ENCODE assay signal across 26 cellular contexts in genomic region chr15:41946970-41947369, GRCh38. TPM values are rescaled to one million over a fixed set of nuclear protein-coding genes. Genes with fewer than 3 reads are reported as not detected.
DNase-seq lines count a peak whose midpoint lies in the region; ATAC-seq and TF ChIP-seq lines count a peak whose summit lies in the region.
"Had no signal": no experiment of that assay in that cellular context is flagged by ENCODE, and none has a peak within 500 bp of the region (broad histone marks: within the 10 kb centered on the region; RNA-seq: fewer than 3 reads in every experiment).

No MANE protein-coding gene starts in this region.

- TF ChIP-seq POLR2A in prostate gland (IDR thresholded peaks at IDR 0.05): no peak

- DNase-seq in RWPE2 (ENCODE audit: low spot score) (no peak), epithelial cell of esophagus (ENCODE audit: low read depth) (peak; percentile 78), right atrium auricular region (ENCODE audit: low spot score) (no peak), prostate gland (ENCODE audit: low spot score) (peak; percentile 35), amygdala (lab: John Stamatoyannopoulos, UW) (no peak), aorta (no peak)
- DNase-seq: activated CD4-positive, alpha-beta T cell treated with anti-CD3 and anti-CD28 coated beads for 1 hour; activated naive CD8-positive, alpha-beta T cell treated with anti-CD3 and anti-CD28 coated beads for 36 hours; CD8-positive, alpha-beta T cell; colonic mucosa; DMS153; HCEC 1CT; hippocampal formation; NCI-H1105 treated with DMSO at 0.1 percent for 48 hours; NCI-H2107; NCI-H510A treated with DMSO at 0.1 percent for 48 hours; psoas muscle; RPMI8226; small intestine; stimulated activated CD4-positive, alpha-beta T cell treated with anti-CD3 and anti-CD28 coated beads, Interleukin-4, amount 100 ng/mL, for 1 hour; stimulated activated naive CD8-positive, alpha-beta T cell treated with anti-CD3 and anti-CD28 coated beads, Interleukin-15, Interleukin-2, amounts not matched to agents 100 U/mL and 50 U/mL, for 24 hours; SW 1271 had no signal

- no peaks in the 10 kb centered on the region for H3K9me3 ChIP-seq in RWPE2 (ENCODE audit: severe bottlenecking)
- H3K9me3 ChIP-seq in right atrium auricular region: no peaks in the 10 kb centered on the region
- no peaks in the 10 kb centered on the region for H3K9me3 ChIP-seq in prostate gland
- H3K9me3 ChIP-seq in aorta (ENCODE audit: control insufficient read depth, low read length): no peaks in the 10 kb centered on the region
- H3K9me3 ChIP-seq: colonic mucosa, psoas muscle, tibial nerve had no signal

- H3K4me1 ChIP-seq in RWPE2 (ENCODE audit: insufficient read depth, poor library complexity, severe bottlenecking): peaks cover 41% of the 10 kb centered on the region
- peaks cover 0 to 86% of the 10 kb centered on the region in 2 donors for H3K4me1 ChIP-seq in right atrium auricular region
- H3K4me1 ChIP-seq in prostate gland (replicated peaks): no peaks in the 10 kb centered on the region
- H3K4me1 ChIP-seq in aorta (ENCODE audit: control insufficient read depth in 1 of 2, insufficient read depth in 2 of 2, low read length in 2 of 2): peaks cover 3 to 6% of the 10 kb centered on the region in 2 donors
- H3K4me1 ChIP-seq: colonic mucosa had no signal

- peak; percentile 71 for ATAC-seq in RWPE2 (ENCODE audit: low read depth)
- ATAC-seq in HG03439 (IDR thresholded peaks at IDR 0.05; ENCODE audit: unreplicated experiment): no peak
- no peak for ATAC-seq in HG02798 (IDR thresholded peaks at IDR 0.05; ENCODE audit: poor library complexity, unreplicated experiment)
- no peak for ATAC-seq in aorta (ENCODE audit: low FRiP score)
- ATAC-seq: CD8-positive, alpha-beta T cell; HepG2; psoas muscle; stimulated activated naive CD8-positive, alpha-beta T cell treated with anti-CD3 and anti-CD28 coated beads, Interleukin-15, Interleukin-2, amounts not matched to agents 100 U/mL and 50 U/mL, for 24 hours had no signal

- WGBS in prostate gland: 77% methylated on average over 2 of the region's 2 CpGs
- 52 to 53% methylated on average over 2 of the region's 2 CpGs for WGBS in aorta, 2 donors

- no peaks in the 10 kb centered on the region for H3K27me3 ChIP-seq in RWPE2 (ENCODE audit: insufficient read depth, poor library complexity, severe bottlenecking)
- no peaks in the 10 kb centered on the region for H3K27me3 ChIP-seq in right atrium auricular region
- H3K27me3 ChIP-seq in prostate gland (replicated peaks; ENCODE audit: insufficient read depth): no peaks in the 10 kb centered on the region
- no peaks in the 10 kb centered on the region for H3K27me3 ChIP-seq in aorta (ENCODE audit: control insufficient read depth in 1 of 2, insufficient read depth in 2 of 2, low read length in 1 of 2)
- H3K27me3 ChIP-seq: colonic mucosa, tibial nerve had no signal

- H3K4me3 ChIP-seq in RWPE2 (ENCODE audit: severe bottlenecking): no peak overlapping the region
- H3K4me3 ChIP-seq in epithelial cell of esophagus (ENCODE audit: low read length): no peak overlapping the region
- no peak overlapping the region for H3K4me3 ChIP-seq in right atrium auricular region
- H3K4me3 ChIP-seq in prostate gland: no peak overlapping the region
- no peak overlapping the region for H3K4me3 ChIP-seq in aorta (ENCODE audit: low read length in 2 of 2)
- H3K4me3 ChIP-seq: colonic mucosa, psoas muscle, tibial nerve had no signal

- intact Hi-C loops in prostate gland (cut with DNase I): no loop called here
- intact Hi-C loops in aorta (cut with DNase I): no loop called here

- peak overlapping the region; percentile 95 for H3K27ac ChIP-seq in RWPE2 (ENCODE audit: poor library complexity, severe bottlenecking)
- H3K27ac ChIP-seq in right atrium auricular region: peak overlapping the region; percentile 70 to 78
- no peak overlapping the region for H3K27ac ChIP-seq in prostate gland
- peak overlapping the region in 1 of 2 donors; percentile 52 for H3K27ac ChIP-seq in aorta (ENCODE audit: low read depth in 1 of 2, low read length in 2 of 2)
- H3K27ac ChIP-seq: colonic mucosa, psoas muscle had no signal

- TF ChIP-seq CTCF in RWPE2 (IDR thresholded peaks at IDR 0.05; ENCODE audit: poor library complexity, severe bottlenecking) (no peak), epithelial cell of esophagus (IDR thresholded peaks at IDR 0.05; ENCODE audit: insufficient read depth, low read depth, low read length, missing control alignments) (no peak), right atrium auricular region (IDR thresholded peaks at IDR 0.05) (no peak), prostate gland (IDR thresholded peaks at IDR 0.05) (no peak)

- H3K36me3 ChIP-seq in RWPE2 (ENCODE audit: low read depth): peaks cover 52% of the 10 kb centered on the region
- peaks cover 5% of the 10 kb centered on the region for H3K36me3 ChIP-seq in right atrium auricular region
- no peaks in the 10 kb centered on the region for H3K36me3 ChIP-seq in prostate gland
- H3K36me3 ChIP-seq in aorta (ENCODE audit: control insufficient read depth in 1 of 2, insufficient read depth in 2 of 2, low read length in 1 of 2): no peaks in the 10 kb centered on the region
- H3K36me3 ChIP-seq: colonic mucosa had no signal

RNA-seq across cellular contexts. Expression of gene EHD4, which starts 25.4 kb away (rescaled TPM):
- total RNA-seq in right atrium auricular region: 10 to 100 TPM; 22.2 to 26.3 TPM
- 10 to 100 TPM; 18.4 to 22.6 TPM for total RNA-seq in prostate gland
- 10 to 100 TPM; 47.3 to 56.6 TPM for total RNA-seq in aorta
- polyA plus RNA-seq in aorta: 10 to 100 TPM; 11.4 to 12.6 TPM

RNA-seq across cellular contexts. Expression of gene SPTBN5, which starts 53.1 kb away (rescaled TPM):
- total RNA-seq in right atrium auricular region (1 to 10 TPM in 1 of 2 donors, under 1 TPM in 1; 0.63 to 1.3 TPM), prostate gland (1 to 10 TPM; 1.2 to 2.2 TPM), aorta (1 to 10 TPM; 1.9 to 5.5 TPM)
- polyA plus RNA-seq in aorta: 10 to 100 TPM in 1 of 2 donors, under 1 TPM in 1; 0.63 to 10.5 TPM

Comparison
In these comparisons a context has a peak if more than half of its experiments do, and no peak if none do; other contexts are left out.
1. DNase-seq: peak in epithelial cell of esophagus (single experiment) and prostate gland (single experiment); none in RWPE2 (single experiment), right atrium auricular region (single experiment), amygdala (0 of 56) and aorta (0 of 2).
2. H3K27ac ChIP-seq: peak in RWPE2 (single experiment) and right atrium auricular region (2 of 2); none in prostate gland (0 of 2).